11 cellular contexts compared by ENCODE assay signal in the genomic region with DNA sequence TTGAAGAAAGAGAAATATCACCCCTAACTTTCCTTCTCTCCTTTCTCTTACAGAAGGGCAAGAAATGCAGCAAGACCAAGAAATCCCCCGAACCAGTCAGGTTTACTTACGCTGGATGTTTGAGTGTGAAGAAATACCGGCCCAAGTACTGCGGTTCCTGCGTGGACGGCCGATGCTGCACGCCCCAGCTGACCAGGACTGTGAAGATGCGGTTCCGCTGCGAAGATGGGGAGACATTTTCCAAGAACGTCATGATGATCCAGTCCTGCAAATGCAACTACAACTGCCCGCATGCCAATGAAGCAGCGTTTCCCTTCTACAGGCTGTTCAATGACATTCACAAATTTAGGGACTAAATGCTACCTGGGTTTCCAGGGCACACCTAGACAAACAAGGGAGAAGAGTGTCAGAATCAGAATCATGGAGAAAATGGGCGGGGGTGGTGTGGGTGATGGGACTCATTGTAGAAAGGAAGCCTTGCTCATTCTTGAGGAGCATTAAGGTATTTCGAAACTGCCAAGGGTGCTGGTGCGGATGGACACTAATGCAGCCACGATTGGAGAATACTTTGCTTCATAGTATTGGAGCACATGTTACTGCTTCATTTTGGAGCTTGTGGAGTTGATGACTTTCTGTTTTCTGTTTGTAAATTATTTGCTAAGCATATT. TPM values are rescaled to one million over a fixed set of nuclear protein-coding genes. Genes with fewer than 3 reads are reported as not detected.
DNase-seq lines count a peak whose midpoint lies in the region; ATAC-seq and TF ChIP-seq lines count a peak whose summit lies in the region.
"Had no signal": no experiment of that assay in that cellular context is flagged by ENCODE, and none has a peak within 500 bp of the region (broad histone marks: within the 10 kb centered on the region; RNA-seq: fewer than 3 reads in every experiment).

No MANE protein-coding gene starts in this region.

- no peak overlapping the region for H3K23ac ChIP-seq in trophoblast cell (ENCODE audit: low read length)

- peak; percentile 72 for DNase-seq in Daoy (ENCODE audit: low read depth)
- no peak for DNase-seq in SK-N-SH
- peak; percentile 75 for DNase-seq in fibroblast of pulmonary artery (ENCODE audit: low read depth)
- peak; percentile 36 to 55 for DNase-seq in trophoblast cell
- DNase-seq in activated CD8-positive, alpha-beta memory T cell treated with anti-CD3 and anti-CD28 coated beads, Interleukin-2, amount 50 U/mL, for 4 hours = no peak
- no peak for DNase-seq in naive thymus-derived CD8-positive, alpha-beta T cell
- DNase-seq in activated CD4-positive, alpha-beta T cell treated with anti-CD3 and anti-CD28 coated beads, Interleukin-2, amount 50 U/mL, for 4 hours = no peak
- DNase-seq: anterior cingulate cortex, T-helper 9 cell had no signal

- H4K20me1 ChIP-seq in SK-N-SH (ENCODE audit: insufficient read depth) = peaks cover 33% of the 10 kb centered on the region

- no peak overlapping the region for H4K8ac ChIP-seq in trophoblast cell (ENCODE audit: low read depth, low read length)

- POLR2A ChIA-PET in SK-N-SH (lab: Yijun Ruan, JAX) = no interaction called here
- POLR2A ChIA-PET in naive thymus-derived CD8-positive, alpha-beta T cell (lab: Charles Lee) = no interaction called here

- H3K9ac ChIP-seq in SK-N-SH (peak overlapping the region; percentile 97), trophoblast cell (ENCODE audit: low read length) (peak overlapping the region; percentile 92)
- H3K9ac ChIP-seq: parathyroid adenoma had no signal

- H4K91ac ChIP-seq in trophoblast cell (ENCODE audit: low read depth, low read length) = no peak overlapping the region

- no peak overlapping the region for H3K27ac Mint-ChIP-seq in naive thymus-derived CD8-positive, alpha-beta T cell

- peak overlapping the region; percentile 79 to 87 for H3K4me3 ChIP-seq in SK-N-SH (ENCODE audit: low read depth in 2 of 2, low read length in 1 of 2)
- H3K4me3 ChIP-seq in fibroblast of pulmonary artery (replicated peaks; ENCODE audit: low read depth, low read length) = peak overlapping the region; percentile 94
- H3K4me3 ChIP-seq in trophoblast cell (ENCODE audit: low read depth, low read length) = peak overlapping the region; percentile 81

- H3K14ac ChIP-seq in trophoblast cell (ENCODE audit: low read length) = no peak overlapping the region

- no peak for TF ChIP-seq RAD21 in SK-N-SH (IDR thresholded peaks at IDR 0.05; ENCODE audit: low read length)

- peak overlapping the region; percentile 55 to 98; a peak in 3 of 4 replicates for H3K27ac ChIP-seq in SK-N-SH (ENCODE audit: low read depth in 2 of 2, low read length in 1 of 2)
- H3K27ac ChIP-seq in trophoblast cell (ENCODE audit: low read depth, low read length) = peak overlapping the region; percentile 32
- H3K27ac ChIP-seq: parathyroid adenoma had no signal

- H4K12ac ChIP-seq in trophoblast cell (ENCODE audit: low read depth, low read length) = no peak overlapping the region

- H2AFZ ChIP-seq in SK-N-SH (ENCODE audit: low read depth) (no peak overlapping the region), trophoblast cell (ENCODE audit: insufficient read depth, low read length, poor library complexity) (no peak overlapping the region)
- H2AFZ ChIP-seq: parathyroid adenoma had no signal

- TF ChIP-seq EP300 in SK-N-SH (IDR thresholded peaks at IDR 0.05; ENCODE audit: borderline replicate concordance in 1 of 2, low read depth in 1 of 2, low read length in 1 of 2) = 0 out of 4 replicates have a peak, but pooled peaks of 1 of the 2 experiments have one; percentile 1

- no peaks in the 10 kb centered on the region for H3K9me2 ChIP-seq in SK-N-SH

- H3K4me2 ChIP-seq in SK-N-SH = peak overlapping the region; percentile 83
- H3K4me2 ChIP-seq in trophoblast cell (ENCODE audit: low read length) = peak overlapping the region; percentile 65

- H3K79me1 ChIP-seq in trophoblast cell (ENCODE audit: low read length) = peaks cover 27% of the 10 kb centered on the region

- no peak overlapping the region for H2BK120ac ChIP-seq in trophoblast cell (ENCODE audit: insufficient read depth, low read length, poor library complexity)

- CTCF ChIA-PET in SK-N-SH (lab: Yijun Ruan, JAX) = interaction anchor here (1.1 to 8.3 kb wide), 5 partner anchors 11 to 274 kb away, joined by 4 to 56 read pairs (median 7); no protein-coding TSS in a partner anchor

- H3K9me3 Mint-ChIP-seq in naive thymus-derived CD8-positive, alpha-beta T cell = peaks cover 0 to 6% (median 0%) of the 10 kb centered on the region in 9 donors

- no peak overlapping the region for H2AK5ac ChIP-seq in trophoblast cell (ENCODE audit: low read length)

- H3K36me3 ChIP-seq in SK-N-SH (replicated peaks in 1 of 2; ENCODE audit: control insufficient read depth in 1 of 2, insufficient read depth in 2 of 2, low read length in 1 of 2) = peaks cover 24 to 30% of the 10 kb centered on the region in 2 experiments
- peaks cover 9 to 14% of the 10 kb centered on the region in 2 experiments for H3K36me3 ChIP-seq in trophoblast cell (ENCODE audit: control insufficient read depth in 1 of 2, insufficient read depth in 2 of 2, low read length in 2 of 2)

- H3K27me3 ChIP-seq in SK-N-SH (ENCODE audit: insufficient read depth) = no peaks in the 10 kb centered on the region
- H3K27me3 ChIP-seq in trophoblast cell (ENCODE audit: insufficient read depth, low read length) = no peaks in the 10 kb centered on the region

- TF ChIP-seq CTCF in SK-N-SH (IDR thresholded peaks at IDR 0.05) = no peak
- TF ChIP-seq CTCF in fibroblast of pulmonary artery (IDR thresholded peaks at IDR 0.05; ENCODE audit: low read length, missing control alignments) = no peak

- ATAC-seq in GM18517 (IDR thresholded peaks at IDR 0.05; ENCODE audit: unreplicated experiment) = no peak
- no peak for ATAC-seq in naive thymus-derived CD8-positive, alpha-beta T cell

- H3F3A ChIP-seq in SK-N-SH (replicated peaks; ENCODE audit: insufficient read depth) = peaks cover 69% of the 10 kb centered on the region

- H3K18ac ChIP-seq in trophoblast cell (ENCODE audit: low read length) = no peak overlapping the region

- WGBS in SK-N-SH (ENCODE audit: low lambda C conversion rate) = 44% methylated on average over 18 of the region's 18 CpGs
- WGBS in trophoblast cell (ENCODE audit: extremely low coverage, insufficient coverage, insufficient read length) = no CpG with 5 or more reads among the region's 18 CpGs

- H3K9me3 ChIP-seq in SK-N-SH (no peaks in the 10 kb centered on the region), trophoblast cell (ENCODE audit: insufficient read depth, low read depth, low read length) (no peaks in the 10 kb centered on the region)

- no peak overlapping the region for H3K4ac ChIP-seq in trophoblast cell (ENCODE audit: low read depth, low read length)

- no peak overlapping the region for H2BK5ac ChIP-seq in trophoblast cell (ENCODE audit: low read depth, low read length, poor library complexity)

- H3K79me2 ChIP-seq in SK-N-SH (ENCODE audit: insufficient read depth) (peaks cover 47% of the 10 kb centered on the region), trophoblast cell (ENCODE audit: control insufficient read depth, insufficient read depth, low read length, poor library complexity) (peaks cover 17% of the 10 kb centered on the region)
- H3K79me2 ChIP-seq: parathyroid adenoma had no signal

- H3K4me3 Mint-ChIP-seq in naive thymus-derived CD8-positive, alpha-beta T cell = no peak overlapping the region

- no peak overlapping the region for H2BK12ac ChIP-seq in trophoblast cell (ENCODE audit: low read length)

- H3K4me1 Mint-ChIP-seq in naive thymus-derived CD8-positive, alpha-beta T cell = peaks cover 2 to 26% (median 21%) of the 10 kb centered on the region in 4 donors

- H3K4me1 ChIP-seq in SK-N-SH (ENCODE audit: control insufficient read depth in 1 of 2, insufficient read depth in 2 of 2, low read depth in 1 of 2, low read length in 1 of 2) (peaks cover 11 to 23% of the 10 kb centered on the region in 2 experiments), trophoblast cell (ENCODE audit: control insufficient read depth in 1 of 2, insufficient read depth in 2 of 2, low read length in 2 of 2) (peaks cover 8 to 10% of the 10 kb centered on the region in 2 experiments)
- H3K4me1 ChIP-seq: parathyroid adenoma had no signal

- H3K36me3 Mint-ChIP-seq in naive thymus-derived CD8-positive, alpha-beta T cell = peaks cover 5 to 12% (median 7%) of the 10 kb centered on the region in 3 donors

- H3K27me3 Mint-ChIP-seq in naive thymus-derived CD8-positive, alpha-beta T cell = peaks cover 39 to 57% (median 55%) of the 10 kb centered on the region in 5 donors

TF ChIP-seq in SK-N-SH, 30 proteins besides CTCF, POLR2A, EP300 and RAD21 (continues in another document):
- TF ChIP-seq MEF2A (IDR thresholded peaks at IDR 0.05; ENCODE audit: borderline replicate concordance, low read depth) (no peak), TEAD4 (IDR thresholded peaks at IDR 0.05; ENCODE audit: borderline replicate concordance, insufficient read depth) (no peak; the same call in 1 of the 2 replicates), TCF12 (IDR thresholded peaks at IDR 0.05) (no peak), GATA2 (CRISPR knock-in tag; IDR thresholded peaks at IDR 0.05) (no peak), RFX5 (IDR thresholded peaks at IDR 0.05; ENCODE audit: low read length) (no peak), NFIC (IDR thresholded peaks at IDR 0.05; ENCODE audit: borderline replicate concordance) (0 out of 2 replicates have a peak, but pooled peaks have one; percentile 2), EZH2phosphoT487 (IDR thresholded peaks at IDR 0.05; ENCODE audit: borderline replicate concordance, low read depth) (0 out of 2 replicates have a peak, but pooled peaks have one; percentile 50), ELF1 (IDR thresholded peaks at IDR 0.05) (no peak), YY1 (IDR thresholded peaks at IDR 0.05; ENCODE audit: low read depth) (0 out of 2 replicates have a peak, but pooled peaks have one; percentile 15)

RNA-seq across cellular contexts. Expression of a gene that starts 2.3 kb away (rescaled TPM):
- 33.7 and 40.9 TPM in 2 replicates for total RNA-seq in Daoy (2014; rRNA removed; shearing (Covaris generic))
- polyA plus RNA-seq in SK-N-SH (2012; rRNA removed) = 363 and 543 TPM in 2 replicates
- 493 and 569 TPM in 2 replicates for polyA plus RNA-seq in SK-N-SH (2012; cell fraction: cytosol; rRNA removed)
- 806 and 1,198 TPM in 2 replicates for polyA plus RNA-seq in SK-N-SH (2012; cell fraction: nucleus; rRNA removed)
- 190 and 196 TPM in 2 replicates for polyA plus RNA-seq in trophoblast cell (2013)
- total RNA-seq in naive thymus-derived CD8-positive, alpha-beta T cell = not detected
- not detected for polyA plus RNA-seq in naive thymus-derived CD8-positive, alpha-beta T cell

Comparison
In these comparisons a context has a peak if more than half of its experiments do, and no peak if none do; other contexts are left out.
1. DNase-seq: peak in Daoy (single experiment), fibroblast of pulmonary artery (single experiment) and trophoblast cell (2 of 2); none in SK-N-SH (single experiment), activated CD8-positive, alpha-beta memory T cell treated with anti-CD3 and anti-CD28 coated beads, Interleukin-2, amount 50 U/mL, for 4 hours (single experiment), naive thymus-derived CD8-positive, alpha-beta T cell (0 of 10) and activated CD4-positive, alpha-beta T cell treated with anti-CD3 and anti-CD28 coated beads, Interleukin-2, amount 50 U/mL, for 4 hours (0 of 2).
2. RNA of a gene that starts 2.3 kb away (total RNA-seq): 33.7 to 40.9 TPM in Daoy; not detected in naive thymus-derived CD8-positive, alpha-beta T cell; every median in the first group is over 10 times any median in the second.
3. Peak in every context shown above with its lines, with median percentiles within 50 percentile points of each other: H3K4me3 ChIP-seq.